Comparison of ENCODE assay signal across 16 cellular contexts in the genomic region with DNA sequence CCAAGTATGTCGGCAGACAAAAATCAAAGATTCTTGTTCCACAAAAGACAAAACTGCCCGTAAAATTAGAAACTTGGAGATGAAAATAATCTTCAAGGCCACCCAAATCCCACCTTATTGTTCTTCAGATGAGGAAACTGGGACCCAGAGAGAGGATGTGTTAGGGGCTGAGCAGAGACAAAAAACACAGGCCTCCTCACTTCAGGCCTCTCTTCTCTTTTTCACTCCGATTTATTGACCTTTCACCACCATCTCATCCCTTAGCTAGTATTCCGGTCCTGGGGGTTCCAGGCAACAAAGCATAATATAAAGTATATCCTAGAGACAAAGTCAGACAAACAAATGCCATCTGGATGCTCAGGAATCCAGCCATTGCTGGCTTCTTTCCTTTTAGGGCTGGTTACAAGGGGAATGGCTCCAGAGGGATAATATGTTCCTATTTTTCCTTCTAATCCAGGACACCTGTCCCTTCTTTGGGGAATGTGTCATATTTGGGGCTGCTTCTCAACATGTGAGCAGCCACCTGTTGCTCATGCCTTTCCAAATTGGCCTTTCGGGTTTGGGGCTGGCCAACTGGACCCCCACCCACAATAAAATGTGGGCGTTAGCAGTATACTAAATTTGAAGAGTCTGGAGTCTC. TPM values are rescaled to one million over a fixed set of nuclear protein-coding genes. Genes with fewer than 3 reads are reported as not detected.
DNase-seq lines count a peak whose midpoint lies in the region; ATAC-seq and TF ChIP-seq lines count a peak whose summit lies in the region.
"Had no signal": no experiment of that assay in that cellular context is flagged by ENCODE, and none has a peak within 500 bp of the region (broad histone marks: within the 10 kb centered on the region; RNA-seq: fewer than 3 reads in every experiment).

No MANE protein-coding gene starts in this region.

- no peak overlapping the region for H3K23ac ChIP-seq in mesenchymal stem cell (ENCODE audit: low read length in 2 of 2)

- ATAC-seq in left ventricle myocardium superior: no peak
- ATAC-seq in HG02623 (IDR thresholded peaks at IDR 0.05; ENCODE audit: unreplicated experiment): no peak
- ATAC-seq in GM21529 (IDR thresholded peaks at IDR 0.05; ENCODE audit: unreplicated experiment): no peak
- ATAC-seq in HG03108 (IDR thresholded peaks at IDR 0.05; ENCODE audit: unreplicated experiment): no peak
- ATAC-seq: activated CD4-positive, CD25-positive, alpha-beta regulatory T cell treated with anti-CD3 and anti-CD28 coated beads, Interleukin-2, amount 50 U/mL, for 24 hours; stimulated activated naive CD8-positive, alpha-beta T cell treated with anti-CD3 and anti-CD28 coated beads, Interleukin-15, Interleukin-2, amounts not matched to agents 100 U/mL and 50 U/mL, for 24 hours had no signal

- no peak for DNase-seq in left ventricle myocardium inferior
- DNase-seq in left ventricle myocardium superior: no peak
- no peak for DNase-seq in mesenchymal stem cell
- DNase-seq in uterus: no peak
- DNase-seq: activated T-cell treated with anti-CD3 and anti-CD28 coated beads, Interleukin-2, amount 50 U/mL, for 1 hour; cortex of kidney; spleen; stimulated activated CD4-positive, alpha-beta T cell treated with anti-CD3 and anti-CD28 coated beads, Interleukin-4, amount 100 ng/mL, for 1 hour; stimulated activated naive CD8-positive, alpha-beta T cell treated with anti-CD3 and anti-CD28 coated beads, Interleukin-15, Interleukin-2, amounts not matched to agents 100 U/mL and 50 U/mL, for 24 hours had no signal

- H3K36me3 ChIP-seq in left ventricle myocardium inferior (peaks cover 41% of the 10 kb centered on the region), mesenchymal stem cell (ENCODE audit: control insufficient read depth in 1 of 2, insufficient read depth in 2 of 2, low read depth in 1 of 2, low read length in 2 of 2) (peaks cover under 1 to 51% of the 10 kb centered on the region in 2 experiments), uterus (no peaks in the 10 kb centered on the region)
- H3K36me3 ChIP-seq: BLaER1 had no signal

- intact Hi-C loops in left ventricle myocardium inferior (cut with micrococcal nuclease) (loop anchor here (5.0 kb wide), 1 partner anchor 87 kb away; a partner anchor contains a TSS), left ventricle myocardium superior (cut with micrococcal nuclease) (loop anchor here (2.0 kb wide), 1 partner anchor 87 kb away; no protein-coding TSS in a partner anchor), uterus (cut with DNase I; ENCODE audit: low total_unique reads) (loop anchor here (5.0 kb wide), 1 partner anchor 87 kb away; a partner anchor contains a TSS)

- no peak overlapping the region for H3K4me2 ChIP-seq in mesenchymal stem cell (ENCODE audit: low read length, poor library complexity, severe bottlenecking)
- H3K4me2 ChIP-seq: BLaER1 had no signal

- H3K9me3 ChIP-seq in left ventricle myocardium inferior (replicated peaks): no peaks in the 10 kb centered on the region
- no peaks in the 10 kb centered on the region for H3K9me3 ChIP-seq in mesenchymal stem cell (ENCODE audit: control insufficient read depth, low read length)
- H3K9me3 ChIP-seq in uterus: no peaks in the 10 kb centered on the region
- H3K9me3 ChIP-seq: BLaER1, spleen, thyroid gland had no signal

- H4K91ac ChIP-seq in mesenchymal stem cell (ENCODE audit: low read length): peak overlapping the region; percentile 29

- 60% methylated on average over 5 of the region's 6 CpGs for WGBS in mesenchymal stem cell

- H3K4ac ChIP-seq in mesenchymal stem cell (ENCODE audit: low read depth in 1 of 2, low read length in 2 of 2): peak overlapping the region; percentile 31 to 68

- H2AFZ ChIP-seq in mesenchymal stem cell (ENCODE audit: low read depth, low read length): no peak overlapping the region

- no peaks in the 10 kb centered on the region for H3K79me1 ChIP-seq in mesenchymal stem cell (replicated peaks; ENCODE audit: low read length, poor library complexity, severe bottlenecking)

- H2BK5ac ChIP-seq in mesenchymal stem cell (ENCODE audit: low read depth, low read length, poor library complexity, severe bottlenecking): no peak overlapping the region

- no peak overlapping the region for H2AK5ac ChIP-seq in mesenchymal stem cell (ENCODE audit: low read length, severe bottlenecking)

- TF ChIP-seq CTCF in left ventricle myocardium inferior (IDR thresholded peaks at IDR 0.05; ENCODE audit: borderline replicate concordance): no peak
- TF ChIP-seq CTCF in VCaP (conservative IDR thresholded peaks at IDR 0.05): peak; percentile 52
- no peak for TF ChIP-seq CTCF in uterus (IDR thresholded peaks at IDR 0.05)

- H3K4me1 ChIP-seq in left ventricle myocardium inferior: peaks cover 43% of the 10 kb centered on the region
- peaks cover 2% of the 10 kb centered on the region for H3K4me1 ChIP-seq in mesenchymal stem cell (ENCODE audit: control insufficient read depth, insufficient read depth, low read depth, low read length)
- H3K4me1 ChIP-seq in uterus: peaks cover 0 to 4% of the 10 kb centered on the region in 2 donors
- H3K4me1 ChIP-seq: BLaER1 had no signal

- peak overlapping the region; percentile 76 for H3K27ac ChIP-seq in left ventricle myocardium inferior (replicated peaks)
- peak overlapping the region; percentile 37; the same call in 1 of the 2 replicates for H3K27ac ChIP-seq in VCaP
- H3K27ac ChIP-seq in mesenchymal stem cell (ENCODE audit: low read length, poor library complexity, severe bottlenecking): no peak overlapping the region
- H3K27ac ChIP-seq in uterus: peak overlapping the region; percentile 42 to 58
- H3K27ac ChIP-seq: BLaER1 had no signal

- no peak overlapping the region for H2BK15ac ChIP-seq in mesenchymal stem cell (ENCODE audit: low read depth, poor library complexity, severe bottlenecking)

- H3K18ac ChIP-seq in mesenchymal stem cell (ENCODE audit: low read depth in 1 of 2, low read length in 2 of 2): peak overlapping the region in 1 of 2 experiments; percentile 24

- peak overlapping the region; percentile 80 for H3K9ac ChIP-seq in mesenchymal stem cell (ENCODE audit: low read length)
- H3K9ac ChIP-seq: BLaER1 had no signal

- H3K14ac ChIP-seq in mesenchymal stem cell (ENCODE audit: low read length in 2 of 2): peak overlapping the region in 1 of 2 experiments; percentile 83

- H2BK12ac ChIP-seq in mesenchymal stem cell (ENCODE audit: low read length in 2 of 2): peak overlapping the region; percentile 61 to 87

- peak overlapping the region; percentile 75 for H2BK120ac ChIP-seq in mesenchymal stem cell (ENCODE audit: low read depth, low read length)

- H3K4me3 ChIP-seq in left ventricle myocardium inferior (no peak overlapping the region), mesenchymal stem cell (ENCODE audit: insufficient read depth in 1 of 2, low read depth in 1 of 2, low read length in 2 of 2) (no peak overlapping the region), uterus (no peak overlapping the region)
- H3K4me3 ChIP-seq: BLaER1, spleen, thyroid gland had no signal

- H3K27me3 ChIP-seq in left ventricle myocardium inferior (ENCODE audit: low read depth) (no peaks in the 10 kb centered on the region), mesenchymal stem cell (ENCODE audit: control insufficient read depth in 1 of 2, insufficient read depth in 1 of 2, low read length in 2 of 2) (no peaks in the 10 kb centered on the region), uterus (no peaks in the 10 kb centered on the region)
- H3K27me3 ChIP-seq: BLaER1, thyroid gland had no signal

- TF ChIP-seq POLR2A in uterus (IDR thresholded peaks at IDR 0.05): no peak

- H4K8ac ChIP-seq in mesenchymal stem cell (ENCODE audit: low read length): peak overlapping the region; percentile 46

RNA-seq across cellular contexts. Expression of a gene that starts 42.2 kb away (rescaled TPM):
- 40.6 TPM for total RNA-seq in left ventricle myocardium inferior
- total RNA-seq in left ventricle myocardium superior: 48.9 TPM
- 10.1 TPM for polyA plus RNA-seq in mesenchymal stem cell (2013, experiment 1 of 2)
- polyA plus RNA-seq in mesenchymal stem cell (2013, experiment 2 of 2): 9.8 TPM
- total RNA-seq in uterus: 10 to 100 TPM in 3 of 4 donors, 1 to 10 TPM in 1; 5.3 to 26.9 (median 24.6) TPM
